In genomic region chr14:91383439-91383838, GRCh38 we compare ENCODE assay signal across 1 cellular context.
A peak's percentile ranks its signal among the peaks of the same experiment; 100 is the strongest.
TF ChIP-seq lines count a peak whose summit lies in the region.

No MANE protein-coding gene starts in this region.

TF ChIP-seq in HEK293, 187 proteins besides CTCF, POLR2A, EP300 and RAD21 (continued from another document):
- no peak for TF ChIP-seq ZNF501 (tag by site-specific recombination; IDR thresholded peaks at IDR 0.05)
- no peak for TF ChIP-seq ZNF248 (tag by site-specific recombination; IDR thresholded peaks at IDR 0.05)
- no peak for TF ChIP-seq INSM2 (tag by site-specific recombination; IDR thresholded peaks at IDR 0.05)
- no peak for TF ChIP-seq KLF8 (tag by site-specific recombination; IDR thresholded peaks at IDR 0.05)
- TF ChIP-seq ZNF146 (tag by site-specific recombination; IDR thresholded peaks at IDR 0.05), result no peak
- TF ChIP-seq FEZF1 (tag by site-specific recombination; IDR thresholded peaks at IDR 0.05), result peak; percentile 94
- TF ChIP-seq ZNF423 (tag by site-specific recombination; IDR thresholded peaks at IDR 0.05), result no peak
- TF ChIP-seq, protein P1, sequence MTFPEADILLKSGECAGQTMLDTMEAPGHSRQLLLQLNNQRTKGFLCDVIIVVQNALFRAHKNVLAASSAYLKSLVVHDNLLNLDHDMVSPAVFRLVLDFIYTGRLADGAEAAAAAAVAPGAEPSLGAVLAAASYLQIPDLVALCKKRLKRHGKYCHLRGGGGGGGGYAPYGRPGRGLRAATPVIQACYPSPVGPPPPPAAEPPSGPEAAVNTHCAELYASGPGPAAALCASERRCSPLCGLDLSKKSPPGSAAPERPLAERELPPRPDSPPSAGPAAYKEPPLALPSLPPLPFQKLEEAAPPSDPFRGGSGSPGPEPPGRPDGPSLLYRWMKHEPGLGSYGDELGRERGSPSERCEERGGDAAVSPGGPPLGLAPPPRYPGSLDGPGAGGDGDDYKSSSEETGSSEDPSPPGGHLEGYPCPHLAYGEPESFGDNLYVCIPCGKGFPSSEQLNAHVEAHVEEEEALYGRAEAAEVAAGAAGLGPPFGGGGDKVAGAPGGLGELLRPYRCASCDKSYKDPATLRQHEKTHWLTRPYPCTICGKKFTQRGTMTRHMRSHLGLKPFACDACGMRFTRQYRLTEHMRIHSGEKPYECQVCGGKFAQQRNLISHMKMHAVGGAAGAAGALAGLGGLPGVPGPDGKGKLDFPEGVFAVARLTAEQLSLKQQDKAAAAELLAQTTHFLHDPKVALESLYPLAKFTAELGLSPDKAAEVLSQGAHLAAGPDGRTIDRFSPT (tag by site-specific recombination; IDR thresholded peaks at IDR 0.05), result no peak
- 0 out of 2 replicates have a peak, but pooled peaks have one; percentile 10 for TF ChIP-seq IKZF3 (tag by site-specific recombination; IDR thresholded peaks at IDR 0.05)
- no peak for TF ChIP-seq ZNF174 (tag by site-specific recombination; IDR thresholded peaks at IDR 0.05)
- no peak for TF ChIP-seq ZNF664 (tag by site-specific recombination; IDR thresholded peaks at IDR 0.05)
- TF ChIP-seq ZSCAN23 (tag by site-specific recombination; IDR thresholded peaks at IDR 0.05), result no peak
- TF ChIP-seq ZNF510 (tag by site-specific recombination; IDR thresholded peaks at IDR 0.05; ENCODE audit: insufficient replicate concordance), result no peak
- no peak for TF ChIP-seq ZNF623 (tag by site-specific recombination; IDR thresholded peaks at IDR 0.05)
- peak; percentile 20; the same call in 1 of the 2 replicates for TF ChIP-seq ZNF394 (tag by site-specific recombination; IDR thresholded peaks at IDR 0.05; ENCODE audit: borderline replicate concordance)
- no peak for TF ChIP-seq ZNF658 (tag by site-specific recombination; IDR thresholded peaks at IDR 0.05)
- no peak for TF ChIP-seq ZNF416 (tag by site-specific recombination; IDR thresholded peaks at IDR 0.05)
- TF ChIP-seq PRDM10 (tag by site-specific recombination; IDR thresholded peaks at IDR 0.05), result no peak
